ENCODE assay signal across 32 cellular contexts in genomic region chr2:164164602-164165001, GRCh38.
"Had no signal": no experiment of that assay in that cellular context is flagged by ENCODE, and none has a peak within 500 bp of the region (broad histone marks: within the 10 kb centered on the region; RNA-seq: fewer than 3 reads in every experiment).

No MANE protein-coding gene starts in this region.

- H3K9me3 Mint-ChIP-seq: activated CD4-positive, alpha-beta T cell treated with anti-CD3 and anti-CD28 coated beads, Interleukin-2, amount 10 ng/mL, durations not matched to agents 7 days and 5 days had no signal

- H3K4me1 Mint-ChIP-seq: activated CD4-positive, alpha-beta memory T cell treated with anti-CD3 and anti-CD28 coated beads, Interleukin-2, amount 10 ng/mL, durations not matched to agents 7 days and 5 days; activated CD4-positive, alpha-beta T cell treated with anti-CD3 and anti-CD28 coated beads, Interleukin-2, amount 10 ng/mL, durations not matched to agents 7 days and 5 days; activated naive CD4-positive, alpha-beta T cell treated with anti-CD3 and anti-CD28 coated beads, Interleukin-2, amount 10 ng/mL, durations not matched to agents 7 days and 5 days; activated naive CD8-positive, alpha-beta T cell treated with anti-CD3 and anti-CD28 coated beads, Interleukin-2, amount 10 ng/mL, durations not matched to agents 7 days and 5 days; brain; T-helper 17 cell; WTC11 had no signal

- H3K4me3 Mint-ChIP-seq: activated CD4-positive, alpha-beta memory T cell treated with anti-CD3 and anti-CD28 coated beads, Interleukin-2, amount 10 ng/mL, durations not matched to agents 7 days and 5 days; activated CD4-positive, alpha-beta T cell treated with anti-CD3 and anti-CD28 coated beads, Interleukin-2, amount 10 ng/mL, durations not matched to agents 7 days and 5 days; activated naive CD4-positive, alpha-beta T cell treated with anti-CD3 and anti-CD28 coated beads, Interleukin-2, amount 10 ng/mL, durations not matched to agents 7 days and 5 days; activated naive CD8-positive, alpha-beta T cell treated with anti-CD3 and anti-CD28 coated beads, Interleukin-2, amount 10 ng/mL, durations not matched to agents 7 days and 5 days; activated T-cell treated with anti-CD3 and anti-CD28 coated beads, Interleukin-2, amount 50 U/mL, for 24 hours; activated T-cell treated with anti-CD3 and anti-CD28 coated beads, Interleukin-2, amount 50 U/mL, for 72 hours; brain; T-helper 17 cell; T-helper 2 cell treated with Interferon-gamma antibody and Interleukin-4, amounts not matched to agents 5 μg/mL and 100 μg/mL, for 36 hours; WTC11 had no signal

- H3K27ac Mint-ChIP-seq: activated CD4-positive, alpha-beta memory T cell treated with anti-CD3 and anti-CD28 coated beads, Interleukin-2, amount 10 ng/mL, durations not matched to agents 7 days and 5 days; activated CD4-positive, alpha-beta T cell treated with anti-CD3 and anti-CD28 coated beads, Interleukin-2, amount 10 ng/mL, durations not matched to agents 7 days and 5 days; activated naive CD4-positive, alpha-beta T cell treated with anti-CD3 and anti-CD28 coated beads, Interleukin-2, amount 10 ng/mL, durations not matched to agents 7 days and 5 days; activated naive CD4-positive, alpha-beta T cell treated with anti-CD3 and anti-CD28 coated beads, Interleukin-2, amount 50 U/mL, for 72 hours; activated naive CD8-positive, alpha-beta T cell treated with anti-CD3 and anti-CD28 coated beads, Interleukin-2, amount 10 ng/mL, durations not matched to agents 7 days and 5 days; activated T-cell treated with anti-CD3 and anti-CD28 coated beads, Interleukin-2, amount 50 U/mL, for 24 hours; activated T-cell treated with anti-CD3 and anti-CD28 coated beads, Interleukin-2, amount 50 U/mL, for 72 hours; brain; T-helper 17 cell; T-helper 2 cell treated with Interferon-gamma antibody and Interleukin-4, amounts not matched to agents 5 μg/mL and 100 μg/mL, for 36 hours; WTC11 had no signal

- H3K27me3 ChIP-seq: ascending aorta, breast epithelium, cardiac muscle cell, colonic mucosa, esophagus squamous epithelium, gastroesophageal sphincter, heart right ventricle had no signal

- H3K9me3 ChIP-seq: breast epithelium, colonic mucosa, esophagus squamous epithelium, gastroesophageal sphincter had no signal

- ATAC-seq: activated naive CD4-positive, alpha-beta T cell treated with anti-CD3 and anti-CD28 coated beads, Interleukin-2, amount 50 U/mL, for 72 hours; activated T-cell treated with anti-CD3 and anti-CD28 coated beads, Interleukin-2, amount 50 U/mL, for 72 hours; gastroesophageal sphincter; heart right ventricle; T-helper 17 cell; WTC11 had no signal

- H3K4me1 ChIP-seq: ascending aorta, breast epithelium, colonic mucosa, esophagus squamous epithelium, gastroesophageal sphincter, heart right ventricle had no signal

- H3K36me3 Mint-ChIP-seq: activated naive CD4-positive, alpha-beta T cell treated with anti-CD3 and anti-CD28 coated beads, Interleukin-2, amount 10 ng/mL, durations not matched to agents 7 days and 5 days; activated naive CD4-positive, alpha-beta T cell treated with anti-CD3 and anti-CD28 coated beads, Interleukin-2, amount 50 U/mL, for 72 hours; activated naive CD8-positive, alpha-beta T cell treated with anti-CD3 and anti-CD28 coated beads, Interleukin-2, amount 10 ng/mL, durations not matched to agents 7 days and 5 days; brain had no signal

- H3K4me3 ChIP-seq: ascending aorta, breast epithelium, cardiac muscle cell, colonic mucosa, esophagus squamous epithelium, gastroesophageal sphincter, heart right ventricle had no signal

- DNase-seq: activated CD4-positive, alpha-beta memory T cell treated with anti-CD3 and anti-CD28 coated beads, Interleukin-2, amount 10 ng/mL, durations not matched to agents 7 days and 5 days; activated CD4-positive, alpha-beta T cell treated with anti-CD3 and anti-CD28 coated beads for 1 hour; activated CD4-positive, alpha-beta T cell treated with anti-CD3 and anti-CD28 coated beads for 4 hours; activated CD4-positive, alpha-beta T cell treated with anti-CD3 and anti-CD28 coated beads, Interleukin-2, amount 10 ng/mL, durations not matched to agents 7 days and 5 days; activated CD4-positive, alpha-beta T cell treated with anti-CD3 and anti-CD28 coated beads, Interleukin-2, amount 50 U/mL, for 4 hours; activated CD8-positive, alpha-beta memory T cell treated with anti-CD3 and anti-CD28 coated beads, Interleukin-2, amount 50 U/mL, for 48 hours; activated gamma-delta T cell; activated naive CD4-positive, alpha-beta T cell; activated naive CD4-positive, alpha-beta T cell treated with anti-CD3 and anti-CD28 coated beads, Interleukin-2, amount 10 ng/mL, durations not matched to agents 7 days and 5 days; activated naive CD8-positive, alpha-beta T cell treated with anti-CD3 and anti-CD28 coated beads, Interleukin-2, amount 10 ng/mL, durations not matched to agents 7 days and 5 days; activated T-cell treated with anti-CD3 and anti-CD28 coated beads for 4 hours; activated T-cell treated with anti-CD3 and anti-CD28 coated beads, Interleukin-2, amount 50 U/mL, for 24 hours; activated T-cell treated with anti-CD3 and anti-CD28 coated beads, Interleukin-2, amount 50 U/mL, for 72 hours; central memory CD4-positive, alpha-beta T cell; cerebellar nuclear complex; colonic mucosa; effector CD8-positive, alpha-beta T cell; esophagus squamous epithelium; foreskin melanocyte; heart right ventricle; T-helper 17 cell had no signal

- H3K36me3 ChIP-seq: ascending aorta, breast epithelium, cardiac muscle cell, colonic mucosa, esophagus squamous epithelium, gastroesophageal sphincter, heart right ventricle had no signal

- H3K27me3 Mint-ChIP-seq: activated CD4-positive, alpha-beta memory T cell treated with anti-CD3 and anti-CD28 coated beads, Interleukin-2, amount 10 ng/mL, durations not matched to agents 7 days and 5 days; activated CD4-positive, alpha-beta T cell treated with anti-CD3 and anti-CD28 coated beads, Interleukin-2, amount 10 ng/mL, durations not matched to agents 7 days and 5 days; activated naive CD4-positive, alpha-beta T cell treated with anti-CD3 and anti-CD28 coated beads, Interleukin-2, amount 10 ng/mL, durations not matched to agents 7 days and 5 days; activated naive CD8-positive, alpha-beta T cell treated with anti-CD3 and anti-CD28 coated beads, Interleukin-2, amount 10 ng/mL, durations not matched to agents 7 days and 5 days; activated T-cell treated with anti-CD3 and anti-CD28 coated beads, Interleukin-2, amount 50 U/mL, for 24 hours; brain; T-helper 17 cell had no signal

- FAIRE-seq: endometrium, endothelial cell of umbilical vein had no signal

- H3K27ac ChIP-seq: ascending aorta, breast epithelium, cardiac muscle cell, colonic mucosa, epithelial cell of prostate, esophagus squamous epithelium, gastroesophageal sphincter, heart right ventricle had no signal
